ENCODE assay signal across 24 cellular contexts in genomic region chr6:56643379-56644089, GRCh38. TPM values are rescaled to one million over a fixed set of nuclear protein-coding genes. Genes with fewer than 3 reads are reported as not detected.
A peak's percentile ranks its signal among the peaks of the same experiment; 100 is the strongest.
DNase-seq lines count a peak whose midpoint lies in the region; ATAC-seq and TF ChIP-seq lines count a peak whose summit lies in the region.
"Had no signal": no experiment of that assay in that cellular context is flagged by ENCODE, and none has a peak within 500 bp of the region (broad histone marks: within the 10 kb centered on the region; RNA-seq: fewer than 3 reads in every experiment).

No MANE protein-coding gene starts in this region.

- peaks cover 0 to 21% of the 10 kb centered on the region in 2 donors for H3K4me1 ChIP-seq in gastrocnemius medialis
- H3K4me1 ChIP-seq: thyroid gland had no signal

- H3K9me3 ChIP-seq in gastrocnemius medialis = no peaks in the 10 kb centered on the region
- H3K9me3 ChIP-seq: thyroid gland had no signal

- H3K4me3 ChIP-seq in fibroblast of pulmonary artery (replicated peaks; ENCODE audit: low read depth, low read length) (no peak overlapping the region), gastrocnemius medialis (no peak overlapping the region)
- H3K4me3 ChIP-seq: K562, thyroid gland had no signal

- TF ChIP-seq CTCF in fibroblast of pulmonary artery (IDR thresholded peaks at IDR 0.05; ENCODE audit: low read length, missing control alignments) (no peak), gastrocnemius medialis (IDR thresholded peaks at IDR 0.05 in 4 of 5, conservative IDR thresholded peaks at IDR 0.05 in 1 of 5) (no peak)

- peak overlapping the region; percentile 18 for H3K27ac ChIP-seq in angular gyrus (ENCODE audit: low read depth, low read length)
- H3K27ac ChIP-seq in gastrocnemius medialis = peak overlapping the region; percentile 21 to 54 (median 35)
- H3K27ac ChIP-seq: HL-60, thyroid gland had no signal

- H3K36me3 ChIP-seq in gastrocnemius medialis = peaks cover 0 to 56% of the 10 kb centered on the region in 2 donors
- H3K36me3 ChIP-seq: thyroid gland had no signal

- intact Hi-C loops in gastrocnemius medialis (cut with DNase I; ENCODE audit: low total_unique reads) = loop anchor here (10.0 kb wide), 1 partner anchor 671 kb away; the partner anchor contains the start of gene PRIM2

- H3K27me3 ChIP-seq in gastrocnemius medialis = no peaks in the 10 kb centered on the region
- H3K27me3 ChIP-seq: brain microvascular endothelial cell, thyroid gland had no signal

- in situ Hi-C loops in gastrocnemius medialis (cut with MboI; ENCODE audit: low sequenced_read_pairs in 4 of 4) = loop anchor here in 2 of 4 donors (10.0 to 25.0 kb wide), 3 partner anchors 51 to 544 kb away; no protein-coding TSS in a partner anchor

- no peak for TF ChIP-seq POLR2A in gastrocnemius medialis (IDR thresholded peaks at IDR 0.05)

- ATAC-seq in gastrocnemius medialis = no peak
- no peak for ATAC-seq in GM19463 (IDR thresholded peaks at IDR 0.05; ENCODE audit: unreplicated experiment)
- ATAC-seq: activated CD8-positive, alpha-beta T cell treated with anti-CD3 and anti-CD28 coated beads for 36 hours; activated naive CD4-positive, alpha-beta T cell treated with anti-CD3 and anti-CD28 coated beads, Interleukin-2, amount 50 U/mL, for 72 hours; activated T-cell treated with anti-CD3 and anti-CD28 coated beads, Interleukin-2, amount 50 U/mL, for 72 hours; K562; naive thymus-derived CD8-positive, alpha-beta T cell; stimulated activated memory B cell treated with anti-CD40 and anti-IgM and Interleukin-4, amounts not matched to agents 10 μg/mL and 1 μg/mL and 100 μg/mL, for 72 hours had no signal

- DNase-seq in ELR (ENCODE audit: low read depth) (peak; percentile 45), fibroblast of pulmonary artery (ENCODE audit: low read depth) (peak; percentile 14), gastrocnemius medialis (no peak), hypothalamus (lab: John Stamatoyannopoulos, UW) (no peak), NK-92 (lab: John Stamatoyannopoulos, UW; ENCODE audit: unreplicated experiment) (no peak), LoVo (ENCODE audit: low spot score) (no peak)
- DNase-seq: activated CD8-positive, alpha-beta T cell treated with anti-CD3 and anti-CD28 coated beads for 36 hours; activated T-cell treated with anti-CD3 and anti-CD28 coated beads, Interleukin-2, amount 50 U/mL, for 72 hours; CD4-positive, alpha-beta memory T cell; islet precursor cell; naive thymus-derived CD8-positive, alpha-beta T cell; NCI-H2081 treated with DMSO at 0.1 percent for 48 hours; NCI-H524; posterior cingulate gyrus; Right ventricle myocardium superior; stimulated activated CD4-positive, alpha-beta T cell treated with anti-CD3 and anti-CD28 coated beads, Interleukin-15, amount 100 ng/mL, for 24 hours; thyroid gland had no signal

RNA-seq across cellular contexts. Expression of gene DST, which starts 0.8 kb away (rescaled TPM):
- 100 to 1,000 TPM; 114 to 219 (median 204) TPM for total RNA-seq in gastrocnemius medialis

Comparison
In these comparisons a context has a peak if more than half of its experiments do, and no peak if none do; other contexts are left out.
1. DNase-seq: peak in ELR (single experiment) and fibroblast of pulmonary artery (single experiment); none in gastrocnemius medialis (0 of 2), hypothalamus (0 of 51), NK-92 (single experiment) and LoVo (single experiment).